3 cellular contexts compared by ENCODE assay signal in genomic region chr20:8512003-8512402, GRCh38.
A peak's percentile ranks its signal among the peaks of the same experiment; 100 is the strongest.
TF ChIP-seq lines count a peak whose summit lies in the region.

No MANE protein-coding gene starts in this region.

TF ChIP-seq in A549, 52 proteins besides CTCF, POLR2A, EP300 and RAD21:
- TF ChIP-seq ESRRA (IDR thresholded peaks at IDR 0.05; ENCODE audit: borderline replicate concordance, low read length) (no peak), NFE2L2 (conservative IDR thresholded peaks at IDR 0.05; ENCODE audit: low read length) (0 out of 2 replicates have a peak, but pooled peaks have one; percentile 7), MAFK (IDR thresholded peaks at IDR 0.05; ENCODE audit: partially characterized antibody) (peak; percentile 95), ZSCAN20 (CRISPR knock-in tag; IDR thresholded peaks at IDR 0.05) (no peak)

TF ChIP-seq in IMR-90, 13 proteins besides CTCF, POLR2A, EP300 and RAD21:
- TF ChIP-seq FOS (IDR thresholded peaks at IDR 0.05; ENCODE audit: low read depth, low read length) (no peak), RCOR1 (IDR thresholded peaks at IDR 0.05; ENCODE audit: insufficient replicate concordance, low read length) (no peak), BHLHE40 (IDR thresholded peaks at IDR 0.05; ENCODE audit: low read depth, low read length) (no peak), MAFK (IDR thresholded peaks at IDR 0.05; ENCODE audit: low read depth, low read length) (peak; percentile 95)
- TF ChIP-seq, protein P1, sequence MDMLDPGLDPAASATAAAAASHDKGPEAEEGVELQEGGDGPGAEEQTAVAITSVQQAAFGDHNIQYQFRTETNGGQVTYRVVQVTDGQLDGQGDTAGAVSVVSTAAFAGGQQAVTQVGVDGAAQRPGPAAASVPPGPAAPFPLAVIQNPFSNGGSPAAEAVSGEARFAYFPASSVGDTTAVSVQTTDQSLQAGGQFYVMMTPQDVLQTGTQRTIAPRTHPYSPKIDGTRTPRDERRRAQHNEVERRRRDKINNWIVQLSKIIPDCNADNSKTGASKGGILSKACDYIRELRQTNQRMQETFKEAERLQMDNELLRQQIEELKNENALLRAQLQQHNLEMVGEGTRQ (IDR thresholded peaks at IDR 0.05; ENCODE audit: low read depth, low read length), result no peak
TF ChIP-seq in IMR-90: peak in this region for 1.

TF ChIP-seq in K562, 482 proteins besides CTCF, POLR2A, EP300 and RAD21:
- 0 out of 2 replicates have a peak, but pooled peaks have one; percentile 25 for TF ChIP-seq MAFG (tag; conservative IDR thresholded peaks at IDR 0.05)
- TF ChIP-seq TCFL5 (CRISPR knock-in tag; conservative IDR thresholded peaks at IDR 0.05), result no peak
- TF ChIP-seq MAZ (CRISPR knock-in tag; conservative IDR thresholded peaks at IDR 0.05 in 1 of 2, IDR thresholded peaks at IDR 0.05 in 1 of 2), result no peak
- no peak for TF ChIP-seq KLF6 (CRISPR knock-in tag; IDR thresholded peaks at IDR 0.05; ENCODE audit: borderline replicate concordance)
- peak; percentile 48; the same call in 1 of the 2 replicates for TF ChIP-seq ZNF316 (IDR thresholded peaks at IDR 0.05)
- TF ChIP-seq ZNF133 (CRISPR knock-in tag; IDR thresholded peaks at IDR 0.05), result no peak
- TF ChIP-seq NFATC3 (IDR thresholded peaks at IDR 0.05), result no peak
- TF ChIP-seq MAFK (IDR thresholded peaks at IDR 0.05; ENCODE audit: low read length), result peak; percentile 64
- TF ChIP-seq CBFA2T2 (conservative IDR thresholded peaks at IDR 0.05), result no peak
- TF ChIP-seq NUFIP1 (IDR thresholded peaks at IDR 0.05; ENCODE audit: partially characterized antibody), result no peak
- TF ChIP-seq PRPF4 (IDR thresholded peaks at IDR 0.05; ENCODE audit: insufficient read depth, low read depth, low read length, poor library complexity, severe bottlenecking), result no peak
- no peak for TF ChIP-seq CREM (IDR thresholded peaks at IDR 0.05; ENCODE audit: low read depth)
- TF ChIP-seq ZNF165 (CRISPR knock-in tag; IDR thresholded peaks at IDR 0.05; ENCODE audit: borderline replicate concordance), result no peak
- TF ChIP-seq C11orf30 (IDR thresholded peaks at IDR 0.05; ENCODE audit: low read depth), result peak; percentile 17; the same call in 1 of the 2 replicates
- TF ChIP-seq POLR2B (IDR thresholded peaks at IDR 0.05; ENCODE audit: low read depth, partially characterized antibody), result no peak
- TF ChIP-seq, protein P2, sequence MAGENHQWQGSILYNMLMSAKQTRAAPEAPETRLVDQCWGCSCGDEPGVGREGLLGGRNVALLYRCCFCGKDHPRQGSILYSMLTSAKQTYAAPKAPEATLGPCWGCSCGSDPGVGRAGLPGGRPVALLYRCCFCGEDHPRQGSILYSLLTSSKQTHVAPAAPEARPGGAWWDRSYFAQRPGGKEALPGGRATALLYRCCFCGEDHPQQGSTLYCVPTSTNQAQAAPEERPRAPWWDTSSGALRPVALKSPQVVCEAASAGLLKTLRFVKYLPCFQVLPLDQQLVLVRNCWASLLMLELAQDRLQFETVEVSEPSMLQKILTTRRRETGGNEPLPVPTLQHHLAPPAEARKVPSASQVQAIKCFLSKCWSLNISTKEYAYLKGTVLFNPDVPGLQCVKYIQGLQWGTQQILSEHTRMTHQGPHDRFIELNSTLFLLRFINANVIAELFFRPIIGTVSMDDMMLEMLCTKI (IDR thresholded peaks at IDR 0.05; ENCODE audit: partially characterized antibody), result no peak
- TF ChIP-seq ADNP (tag; IDR thresholded peaks at IDR 0.05), result no peak
- no peak for TF ChIP-seq ZNF41 (CRISPR knock-in tag; conservative IDR thresholded peaks at IDR 0.05)
- TF ChIP-seq, protein P3, sequence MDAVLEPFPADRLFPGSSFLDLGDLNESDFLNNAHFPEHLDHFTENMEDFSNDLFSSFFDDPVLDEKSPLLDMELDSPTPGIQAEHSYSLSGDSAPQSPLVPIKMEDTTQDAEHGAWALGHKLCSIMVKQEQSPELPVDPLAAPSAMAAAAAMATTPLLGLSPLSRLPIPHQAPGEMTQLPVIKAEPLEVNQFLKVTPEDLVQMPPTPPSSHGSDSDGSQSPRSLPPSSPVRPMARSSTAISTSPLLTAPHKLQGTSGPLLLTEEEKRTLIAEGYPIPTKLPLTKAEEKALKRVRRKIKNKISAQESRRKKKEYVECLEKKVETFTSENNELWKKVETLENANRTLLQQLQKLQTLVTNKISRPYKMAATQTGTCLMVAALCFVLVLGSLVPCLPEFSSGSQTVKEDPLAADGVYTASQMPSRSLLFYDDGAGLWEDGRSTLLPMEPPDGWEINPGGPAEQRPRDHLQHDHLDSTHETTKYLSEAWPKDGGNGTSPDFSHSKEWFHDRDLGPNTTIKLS (IDR thresholded peaks at IDR 0.05; ENCODE audit: borderline replicate concordance, low read depth), result no peak
- no peak for TF ChIP-seq IRF1 (CRISPR knock-in tag; IDR thresholded peaks at IDR 0.05; ENCODE audit: borderline replicate concordance)
- TF ChIP-seq NR1H2 (CRISPR knock-in tag; IDR thresholded peaks at IDR 0.05), result no peak
- peak; percentile 52; the same call in 1 of the 2 replicates for TF ChIP-seq MAFF (IDR thresholded peaks at IDR 0.05; ENCODE audit: low read length)
- TF ChIP-seq, protein P4, sequence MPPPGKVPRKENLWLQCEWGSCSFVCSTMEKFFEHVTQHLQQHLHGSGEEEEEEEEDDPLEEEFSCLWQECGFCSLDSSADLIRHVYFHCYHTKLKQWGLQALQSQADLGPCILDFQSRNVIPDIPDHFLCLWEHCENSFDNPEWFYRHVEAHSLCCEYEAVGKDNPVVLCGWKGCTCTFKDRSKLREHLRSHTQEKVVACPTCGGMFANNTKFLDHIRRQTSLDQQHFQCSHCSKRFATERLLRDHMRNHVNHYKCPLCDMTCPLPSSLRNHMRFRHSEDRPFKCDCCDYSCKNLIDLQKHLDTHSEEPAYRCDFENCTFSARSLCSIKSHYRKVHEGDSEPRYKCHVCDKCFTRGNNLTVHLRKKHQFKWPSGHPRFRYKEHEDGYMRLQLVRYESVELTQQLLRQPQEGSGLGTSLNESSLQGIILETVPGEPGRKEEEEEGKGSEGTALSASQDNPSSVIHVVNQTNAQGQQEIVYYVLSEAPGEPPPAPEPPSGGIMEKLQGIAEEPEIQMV (tag; conservative IDR thresholded peaks at IDR 0.05; ENCODE audit: low read depth), result no peak
